In genomic region chr22:31345331-31346254, GRCh38 we compare ENCODE assay signal across 8 cellular contexts. TPM values are rescaled to one million over a fixed set of nuclear protein-coding genes. Genes with fewer than 3 reads are reported as not detected.
A peak's percentile ranks its signal among the peaks of the same experiment; 100 is the strongest.
DNase-seq lines count a peak whose midpoint lies in the region; ATAC-seq and TF ChIP-seq lines count a peak whose summit lies in the region.

No MANE protein-coding gene starts in this region.

- TF ChIP-seq CTCF in chondrocyte (IDR thresholded peaks at IDR 0.05): peak; percentile 85

- peak; percentile 41 for ATAC-seq in HG03103 (IDR thresholded peaks at IDR 0.05; ENCODE audit: low read depth, unreplicated experiment)

- H3K36me3 Mint-ChIP-seq in chondrocyte (ENCODE audit: low read depth): peaks cover 9% of the 10 kb centered on the region

- peak overlapping the region; percentile 72 for H3K4me3 Mint-ChIP-seq in chondrocyte (ENCODE audit: unreplicated experiment)

- H3K27me3 Mint-ChIP-seq in chondrocyte (ENCODE audit: low read depth): no peaks in the 10 kb centered on the region

- no peak overlapping the region for H3K27ac Mint-ChIP-seq in chondrocyte (ENCODE audit: unreplicated experiment)

- peak; percentile 74 to 92 for DNase-seq in NCI-H524 (lab: John Stamatoyannopoulos, UW)
- DNase-seq in NCI-H524 treated with DMSO at 0.1 percent for 48 hours (lab: John Stamatoyannopoulos, UW): no peak
- DNase-seq in NCI-H345 treated with DMSO at 0.1 percent for 48 hours (lab: John Stamatoyannopoulos, UW; ENCODE audit: unreplicated experiment): peak; percentile 74
- DNase-seq in activated CD4-positive, alpha-beta T cell treated with anti-CD3 and anti-CD28 coated beads for 24 hours (ENCODE audit: low read depth in 2 of 2): peak; percentile 78 to 79
- no peak for DNase-seq in chondrocyte (ENCODE audit: low spot score)
- DNase-seq in stimulated activated CD4-positive, alpha-beta T cell treated with anti-CD3 and anti-CD28 coated beads, Interleukin-1b, Interleukin-23, amount 100 ng/mL, for 24 hours (ENCODE audit: low read depth in 4 of 4, low spot score in 1 of 4): peak; percentile 67 to 82 (median 74)

- H3K4me1 Mint-ChIP-seq in chondrocyte (ENCODE audit: low read depth): peaks cover 37% of the 10 kb centered on the region

- peak overlapping the region; percentile 81 for H3K27ac ChIP-seq in layer of hippocampus (ENCODE audit: low read depth, low read length)

- no peaks in the 10 kb centered on the region for H3K27me3 ChIP-seq in layer of hippocampus (ENCODE audit: control insufficient read depth, insufficient read depth, low read length)

- no peaks in the 10 kb centered on the region for H3K9me3 Mint-ChIP-seq in chondrocyte (ENCODE audit: low read depth)

RNA-seq across cellular contexts. Expression of gene PATZ1, which starts 0.6 kb away (rescaled TPM):
- total RNA-seq in chondrocyte: 18.6 to 19.9 TPM (median 18.9 TPM) in 3 replicates

RNA-seq across cellular contexts. Expression of gene PIK3IP1, which starts 53.3 kb away (rescaled TPM):
- 5.0 to 6.8 TPM (median 5.6 TPM) in 3 replicates for total RNA-seq in chondrocyte

RNA-seq across cellular contexts. Expression of gene DRG1, which starts 53.8 kb away (rescaled TPM):
- total RNA-seq in chondrocyte: 44.2 to 56.2 TPM (median 49.2 TPM) in 3 replicates

Comparison
In these comparisons a context has a peak if more than half of its experiments do, and no peak if none do; other contexts are left out.
1. DNase-seq: peak in NCI-H524 (2 of 2), NCI-H345 treated with DMSO at 0.1 percent for 48 hours (single experiment), activated CD4-positive, alpha-beta T cell treated with anti-CD3 and anti-CD28 coated beads for 24 hours (2 of 2) and stimulated activated CD4-positive, alpha-beta T cell treated with anti-CD3 and anti-CD28 coated beads, Interleukin-1b, Interleukin-23, amount 100 ng/mL, for 24 hours (4 of 4); none in NCI-H524 treated with DMSO at 0.1 percent for 48 hours (single experiment) and chondrocyte (single experiment).